ENCODE assay signal across 8 cellular contexts in the genomic region with DNA sequence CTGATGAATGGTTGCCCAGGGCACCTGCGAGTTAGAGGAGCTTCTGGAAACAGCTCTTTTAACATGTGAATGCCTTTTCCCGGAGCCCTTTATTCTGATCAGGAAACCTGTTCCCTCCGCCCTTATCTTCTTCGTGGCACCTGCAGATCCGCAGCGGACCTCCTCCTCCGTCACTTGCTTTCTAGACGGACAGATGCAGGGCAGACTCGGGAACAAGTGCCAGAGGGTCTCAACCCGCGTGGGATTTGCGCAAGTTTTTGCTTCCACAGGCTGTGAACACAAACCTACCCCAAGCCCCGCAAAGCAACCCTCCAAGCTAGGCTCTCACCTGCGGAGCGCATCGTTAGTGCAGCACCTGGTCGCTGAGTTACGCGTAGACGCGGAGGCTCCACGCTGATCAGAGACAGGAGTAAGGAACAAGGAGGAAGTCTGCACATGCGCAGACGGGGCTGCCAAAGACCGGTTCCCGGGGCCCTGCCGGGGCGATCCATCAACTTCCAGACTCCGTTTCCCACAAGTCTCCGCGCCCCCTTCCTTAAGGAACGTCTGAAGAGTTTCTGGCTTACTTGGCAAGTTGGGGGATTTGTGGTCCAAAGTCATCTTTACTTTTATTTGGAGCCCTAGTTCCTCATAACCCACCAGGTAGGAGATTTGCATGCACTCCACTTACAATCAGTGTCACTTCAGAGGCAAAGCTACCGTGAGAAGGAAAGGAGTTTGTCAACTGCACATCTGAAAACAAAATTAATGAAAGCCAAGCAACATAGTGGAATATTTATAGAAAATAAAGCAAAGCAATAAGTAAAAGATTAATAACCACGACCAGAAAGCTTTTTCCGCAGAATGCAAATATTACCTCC. TPM values are rescaled to one million over a fixed set of nuclear protein-coding genes. Genes with fewer than 3 reads are reported as not detected.
A peak's percentile ranks its signal among the peaks of the same experiment; 100 is the strongest.
DNase-seq lines count a peak whose midpoint lies in the region; ATAC-seq and TF ChIP-seq lines count a peak whose summit lies in the region.

No MANE protein-coding gene starts in this region.

- H3K27ac ChIP-seq in right atrium auricular region (no peak overlapping the region), psoas muscle (no peak overlapping the region)

- ATAC-seq in psoas muscle, result no peak
- ATAC-seq in HG03571 (IDR thresholded peaks at IDR 0.05; ENCODE audit: unreplicated experiment), result no peak

- TF ChIP-seq CTCF in right atrium auricular region (IDR thresholded peaks at IDR 0.05) (no peak), psoas muscle (IDR thresholded peaks at IDR 0.05) (no peak)

- in situ Hi-C loops in SK-MEL-5 (cut with HindIII; ENCODE audit: low pct_unique_long_range_greater_than_20kb, low sequenced_read_pairs), result no loop called here

- H3K4me1 ChIP-seq in right atrium auricular region (peaks cover 0 to 8% of the 10 kb centered on the region in 2 donors), psoas muscle (no peaks in the 10 kb centered on the region)

- peaks cover 0 to 21% of the 10 kb centered on the region in 2 donors for H3K9me3 ChIP-seq in right atrium auricular region
- H3K9me3 ChIP-seq in psoas muscle, result peaks cover 14% of the 10 kb centered on the region

- H3K27me3 ChIP-seq in right atrium auricular region (peaks cover 2 to 8% of the 10 kb centered on the region in 2 donors), psoas muscle (ENCODE audit: insufficient read depth in 3 of 3, low read length in 2 of 3) (peaks cover 2 to 29% (median 4%) of the 10 kb centered on the region in 3 donors)

- intact Hi-C loops in psoas muscle (cut with DNase I) (no loop called here), posterior vena cava (cut with DNase I) (no loop called here)

- H3K36me3 ChIP-seq in right atrium auricular region (no peaks in the 10 kb centered on the region), psoas muscle (ENCODE audit: insufficient read depth in 1 of 2, low read depth in 1 of 2) (no peaks in the 10 kb centered on the region)

- H3K4me3 ChIP-seq in right atrium auricular region, result peak overlapping the region; percentile 10 to 36
- peak overlapping the region; percentile 21 for H3K4me3 ChIP-seq in psoas muscle

- peak; percentile 78 for DNase-seq in DMS53 treated with DMSO at 0.1 percent for 48 hours (lab: John Stamatoyannopoulos, UW; ENCODE audit: unreplicated experiment)
- peak; percentile 15 for DNase-seq in SK-MEL-5 (ENCODE audit: low read depth, low spot score)
- DNase-seq in right atrium auricular region (ENCODE audit: low spot score), result no peak
- peak; percentile 25 to 52 for DNase-seq in psoas muscle
- no peak for DNase-seq in SW 1271 (lab: John Stamatoyannopoulos, UW)
- DNase-seq in activated CD4-positive, CD25-positive, alpha-beta regulatory T cell (lab: John Stamatoyannopoulos, UW), result no peak
- no peak for DNase-seq in posterior vena cava (ENCODE audit: low spot score)

- WGBS in psoas muscle, 3 donors, result 8 to 9% (median 9%) methylated on average over 35 of the region's 35 CpGs

RNA-seq across cellular contexts. Expression of a gene that starts 52.7 kb away (rescaled TPM):
- 41.1 and 44.9 TPM in 2 replicates for total RNA-seq in SK-MEL-5 (2014; rRNA removed; shearing (Covaris generic))
- 52.8 and 56.4 TPM in 2 replicates for polyA plus RNA-seq in SK-MEL-5 (2015; cell fraction: cytosol; rRNA removed)
- polyA plus RNA-seq in SK-MEL-5 (2015; cell fraction: nucleus; rRNA removed), result 38.1 and 65.6 TPM in 2 replicates
- total RNA-seq in right atrium auricular region (10 to 100 TPM; 29.4 to 32.7 TPM), psoas muscle (10 to 100 TPM; 36.7 to 60.7 (median 40.3) TPM), posterior vena cava (10 to 100 TPM; 43.6 to 48.9 TPM)
- 10 to 100 TPM; 21.2 to 49.4 (median 40.3) TPM for polyA plus RNA-seq in psoas muscle

RNA-seq across cellular contexts. Expression of a gene that starts 54.2 kb away (rescaled TPM):
- total RNA-seq in SK-MEL-5 (2014; rRNA removed; shearing (Covaris generic)), result not detected in 2 replicates
- not detected in 2 replicates for polyA plus RNA-seq in SK-MEL-5 (2015; cell fraction: cytosol; rRNA removed)
- 0.53 TPM in 1 of 2 replicates, not detected in the other for polyA plus RNA-seq in SK-MEL-5 (2015; cell fraction: nucleus; rRNA removed)
- total RNA-seq in right atrium auricular region (1 to 10 TPM in 1 of 2 donors, under 1 TPM in 1; 0.79 to 1.3 TPM), psoas muscle (1 to 10 TPM in 1 of 4 donors, under 1 TPM in 3; 0.27 to 1.0 (median 0.32) TPM), posterior vena cava (1 to 10 TPM; 1.1 to 3.1 TPM)
- under 1 TPM; 0.10 to 0.69 (median 0.27) TPM for polyA plus RNA-seq in psoas muscle

Comparison
In these comparisons a context has a peak if more than half of its experiments do, and no peak if none do; other contexts are left out.
1. DNase-seq: peak in DMS53 treated with DMSO at 0.1 percent for 48 hours (single experiment), SK-MEL-5 (single experiment) and psoas muscle (2 of 2); none in right atrium auricular region (single experiment), SW 1271 (0 of 2), activated CD4-positive, CD25-positive, alpha-beta regulatory T cell (0 of 4) and posterior vena cava (single experiment).